Comparison of ENCODE assay signal across 8 cellular contexts in the genomic region with DNA sequence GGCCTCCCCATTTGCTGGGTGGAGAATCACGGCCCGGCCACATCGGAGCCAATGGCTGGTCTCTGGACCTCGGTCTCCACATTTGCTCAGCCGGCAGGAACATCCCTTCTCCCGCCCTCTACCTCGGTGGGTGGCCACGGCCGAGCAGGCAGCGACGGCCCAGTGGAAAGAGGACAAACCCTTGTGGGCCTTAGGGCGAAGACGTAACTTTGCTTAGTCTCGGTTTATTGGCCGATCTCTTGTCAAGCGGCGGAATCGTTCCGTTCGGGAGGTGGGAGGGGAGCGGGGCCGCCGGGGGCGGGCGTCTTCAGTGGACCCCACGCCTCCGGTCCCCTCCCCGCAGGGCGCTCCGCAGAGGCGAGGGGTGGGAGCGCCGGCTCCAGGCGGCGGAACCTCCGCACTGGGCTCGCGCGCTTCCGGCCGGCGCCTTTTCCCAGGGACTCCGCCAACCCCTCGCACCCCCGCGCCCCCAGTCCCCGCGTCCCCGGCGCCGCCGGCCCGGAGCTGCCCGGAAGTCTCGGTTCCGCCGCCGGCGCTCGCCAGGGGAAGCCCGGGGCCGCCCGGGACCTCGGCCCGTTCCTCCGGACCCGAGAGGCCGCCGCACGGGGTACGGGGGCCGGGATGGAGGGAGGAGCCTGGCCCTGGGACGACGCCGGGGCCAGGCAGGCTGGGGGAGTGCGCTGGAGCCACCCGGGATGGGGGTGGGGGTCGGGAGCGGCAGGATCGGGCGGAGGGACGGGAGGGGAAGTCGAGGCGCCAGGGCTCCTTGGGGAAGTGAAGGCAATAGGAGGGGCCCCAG. TPM values are rescaled to one million over a fixed set of nuclear protein-coding genes. Genes with fewer than 3 reads are reported as not detected.
DNase-seq lines count a peak whose midpoint lies in the region; ATAC-seq and TF ChIP-seq lines count a peak whose summit lies in the region.

ZNF580 (plus strand) TSS at position 426 of the 799 bp plus-strand sequence. CDS start 1,507 bp downstream, outside the sequence.

- H3K9me3 ChIP-seq in ectodermal cell (ENCODE audit: control insufficient read depth, low read length) (no peaks in the 10 kb centered on the region), right lobe of liver (no peaks in the 10 kb centered on the region)

- H3K27ac ChIP-seq in C4-2B (peak within 1 kb of the TSS; percentile 93), ectodermal cell (ENCODE audit: insufficient read depth, low read depth, low read length, poor library complexity, severe bottlenecking) (peak within 1 kb of the TSS; percentile 62), right lobe of liver (peak within 1 kb of the TSS; percentile 67 to 76 (median 73))

- H3K4me3 ChIP-seq in ectodermal cell (ENCODE audit: insufficient read depth, low read depth, low read length) (peak within 1 kb of the TSS; percentile 59), right lobe of liver (peak within 1 kb of the TSS; percentile 74 to 85 (median 81))

- ATAC-seq in GM19351 (IDR thresholded peaks at IDR 0.05; ENCODE audit: unreplicated experiment) (peak; percentile 24), right lobe of liver (peak; percentile 57 to 72 (median 64))

- DNase-seq in NCI-H2196 (lab: John Stamatoyannopoulos, UW; ENCODE audit: unreplicated experiment) (peak; percentile 72), right lobe of liver (peak; percentile 68 to 72 (median 72)), KG1 (lab: John Stamatoyannopoulos, UW) (no peak)
- DNase-seq in activated CD4-positive, alpha-beta T cell treated with anti-CD3 and anti-CD28 coated beads, Interleukin-2, amount 50 U/mL, for 48 hours: peak; percentile 73 to 74
- peak; percentile 50 to 59 for DNase-seq in stimulated activated CD4-positive, alpha-beta T cell treated with anti-CD3 and anti-CD28 coated beads, Interleukin-4, amount 100 ng/mL, for 48 hours (ENCODE audit: low read depth in 2 of 2)

- H3K27me3 ChIP-seq in ectodermal cell (ENCODE audit: control insufficient read depth, insufficient read depth, low read length, poor library complexity, severe bottlenecking): no peaks in the 10 kb centered on the region
- H3K27me3 ChIP-seq in right lobe of liver: no peaks in the 10 kb centered on the region

- intact Hi-C loops in right lobe of liver (cut with DNase I): no loop called here

- TF ChIP-seq POLR2A in right lobe of liver (IDR thresholded peaks at IDR 0.05): peak; percentile 9

- H3K36me3 ChIP-seq in ectodermal cell (ENCODE audit: control insufficient read depth, insufficient read depth, low read length) (peaks cover 14% of the 10 kb centered on the region), right lobe of liver (peaks cover 0 to 10% (median 0%) of the 10 kb centered on the region in 4 donors)

- H3K4me1 ChIP-seq in ectodermal cell (ENCODE audit: control insufficient read depth, insufficient read depth, low read length) (peaks cover 26% of the 10 kb centered on the region), right lobe of liver (peaks cover 0 to 46% (median 17%) of the 10 kb centered on the region in 4 donors)

- no peak for TF ChIP-seq CTCF in C4-2B (conservative IDR thresholded peaks at IDR 0.05)
- no peak for TF ChIP-seq CTCF in right lobe of liver (IDR thresholded peaks at IDR 0.05)

- WGBS in ectodermal cell, 2 experiments: 2% methylated on average over 84 of the region's 84 CpGs
- 0% methylated on average over 16 of the region's 84 CpGs for WGBS in right lobe of liver (ENCODE audit: insufficient coverage, low coverage, low lambda C conversion rate, missing lambda C conversion rate)

RNA-seq across cellular contexts. Expression of gene ZNF580, which starts in this region (rescaled TPM):
- polyA plus RNA-seq in ectodermal cell (2013, experiment 1 of 4): 45.3 TPM
- 44.3 TPM for polyA plus RNA-seq in ectodermal cell (2013, experiment 2 of 4)
- 41.1 TPM for polyA plus RNA-seq in ectodermal cell (2013, experiment 3 of 4)
- 44.7 TPM for polyA plus RNA-seq in ectodermal cell (2013, experiment 4 of 4)
- 10 to 100 TPM in 1 of 6 experiments, 1 to 10 TPM in 5; 5.4 to 11.6 (median 6.5) TPM for total RNA-seq in right lobe of liver
